ENCODE assay signal across 13 cellular contexts in genomic region chr18:48839819-48840490, GRCh38.
DNase-seq lines count a peak whose midpoint lies in the region; ATAC-seq and TF ChIP-seq lines count a peak whose summit lies in the region.
"Had no signal": no experiment of that assay in that cellular context is flagged by ENCODE, and none has a peak within 500 bp of the region (broad histone marks: within the 10 kb centered on the region; RNA-seq: fewer than 3 reads in every experiment).

No MANE protein-coding gene starts in this region.

- WGBS in upper lobe of left lung, 2 donors, result 76 to 93% methylated on average over 7 of the region's 7 CpGs

- TF ChIP-seq CTCF in cardiac muscle cell (IDR thresholded peaks at IDR 0.05; ENCODE audit: low read depth, low read length), result no peak
- TF ChIP-seq CTCF in ascending aorta (IDR thresholded peaks at IDR 0.05), result no peak
- TF ChIP-seq CTCF in upper lobe of left lung (IDR thresholded peaks at IDR 0.05), result no peak

- peaks cover 48% of the 10 kb centered on the region for H3K4me1 ChIP-seq in cardiac muscle cell (ENCODE audit: low read depth)
- H3K4me1 ChIP-seq in ascending aorta, result peaks cover 0 to 36% of the 10 kb centered on the region in 2 donors
- peaks cover 58 to 78% (median 68%) of the 10 kb centered on the region in 4 donors for H3K4me1 ChIP-seq in upper lobe of left lung

- no peaks in the 10 kb centered on the region for H3K9me3 ChIP-seq in cardiac muscle cell (ENCODE audit: low read depth)
- H3K9me3 ChIP-seq in ascending aorta, result no peaks in the 10 kb centered on the region
- H3K9me3 ChIP-seq in upper lobe of left lung, result no peaks in the 10 kb centered on the region
- H3K9me3 ChIP-seq: MG63, SJCRH30 had no signal

- no peak for TF ChIP-seq POLR2A in upper lobe of left lung (IDR thresholded peaks at IDR 0.05)

- DNase-seq in cardiac muscle cell (ENCODE audit: low read depth in 1 of 2, low spot score in 1 of 2) (no peak), cardiac septum (ENCODE audit: low spot score) (no peak), ascending aorta (ENCODE audit: low spot score in 2 of 2) (no peak), left lobe of liver (ENCODE audit: low spot score) (no peak), upper lobe of left lung (no peak), kidney tubule cell (ENCODE audit: low spot score) (no peak), NCI-H2171 treated with DMSO at 0.1 percent for 48 hours (lab: John Stamatoyannopoulos, UW) (no peak)
- DNase-seq: activated CD4-positive, CD25-positive, alpha-beta regulatory T cell; activated gamma-delta T cell; MG63; NCI-H345 had no signal

- H3K4me3 ChIP-seq in cardiac muscle cell (no peak overlapping the region), ascending aorta (no peak overlapping the region), upper lobe of left lung (no peak overlapping the region)
- H3K4me3 ChIP-seq: MG63, SJCRH30 had no signal

- H3K27ac ChIP-seq in cardiac muscle cell (peak overlapping the region; percentile 87), ascending aorta (peak overlapping the region; percentile 83 to 91), upper lobe of left lung (peak overlapping the region in 3 of 4 donors; percentile 39 to 87 (median 83))
- H3K27ac ChIP-seq: SJCRH30 had no signal

- no peaks in the 10 kb centered on the region for H3K36me3 ChIP-seq in cardiac muscle cell
- no peaks in the 10 kb centered on the region for H3K36me3 ChIP-seq in ascending aorta
- no peaks in the 10 kb centered on the region for H3K36me3 ChIP-seq in upper lobe of left lung
- H3K36me3 ChIP-seq: MG63, SJCRH30 had no signal

- TF ChIP-seq EP300 in upper lobe of left lung (IDR thresholded peaks at IDR 0.05), result no peak

- H3K27me3 ChIP-seq in cardiac muscle cell (no peaks in the 10 kb centered on the region), ascending aorta (no peaks in the 10 kb centered on the region), upper lobe of left lung (no peaks in the 10 kb centered on the region)
- H3K27me3 ChIP-seq: MG63, SJCRH30 had no signal

- intact Hi-C loops in cardiac septum (cut with DNase I), result loop anchor here (5.0 kb wide), 3 partner anchors 48 to 158 kb away; no protein-coding TSS in a partner anchor
- intact Hi-C loops in ascending aorta (cut with DNase I), result loop anchor here (2.0 kb wide), 1 partner anchor 33 kb away; no protein-coding TSS in a partner anchor

- peak; percentile 5 for ATAC-seq in left lobe of liver
- ATAC-seq in upper lobe of left lung (ENCODE audit: low FRiP score in 2 of 2), result no peak
- ATAC-seq in GM18909 (IDR thresholded peaks at IDR 0.05; ENCODE audit: poor library complexity, unreplicated experiment), result no peak
